Comparison of ENCODE assay signal across 8 cellular contexts in the genomic region with DNA sequence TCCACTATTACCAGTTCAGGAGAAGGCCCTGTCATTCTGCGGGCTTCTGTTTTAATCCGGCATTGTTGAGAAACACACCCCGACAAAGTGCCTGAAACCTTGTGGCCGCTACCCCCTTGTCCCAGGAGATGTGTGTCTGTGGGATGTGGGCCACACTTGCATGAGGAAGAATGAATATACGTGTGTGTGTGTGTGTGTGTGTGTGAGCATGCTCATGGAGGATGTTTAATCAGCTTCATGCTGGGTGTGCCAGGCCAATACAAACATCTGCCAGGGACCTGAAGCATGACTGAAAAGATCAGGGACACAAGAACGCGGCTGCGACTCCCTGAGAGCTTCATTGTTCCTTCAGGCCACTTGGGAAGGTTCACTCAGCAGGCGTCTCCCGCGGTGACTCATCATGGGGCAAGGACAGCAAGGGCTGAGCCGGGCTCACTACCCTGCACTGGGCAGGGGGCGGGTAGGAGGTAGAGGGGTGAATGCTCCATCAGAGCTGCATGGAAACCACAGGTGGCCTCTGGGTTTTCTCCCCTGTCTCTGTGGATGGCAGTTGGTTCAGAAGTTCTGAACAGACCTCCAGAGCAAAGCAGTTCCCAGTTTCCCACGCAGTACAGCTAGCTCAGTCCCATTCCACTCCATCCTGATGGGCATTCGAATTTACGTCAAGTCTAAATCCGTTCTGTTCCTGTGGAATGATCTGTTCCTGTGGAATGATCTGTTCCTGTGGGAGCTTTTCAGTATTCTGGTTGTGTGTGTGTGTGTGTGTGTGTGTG. TPM values are rescaled to one million over a fixed set of nuclear protein-coding genes. Genes with fewer than 3 reads are reported as not detected.
DNase-seq lines count a peak whose midpoint lies in the region; ATAC-seq, FAIRE-seq and TF ChIP-seq lines count a peak whose summit lies in the region.

No MANE protein-coding gene starts in this region.

- whole genome bisulfite sequencing in lung, 2 donors = 33 to 50% methylated on average over 17 of the region's 17 CpGs
- 84% methylated on average over 17 of the region's 17 CpGs for WGBS in thymus

- H3K4me1 ChIP-seq in lung (ENCODE audit: control insufficient read depth in 2 of 2, insufficient read depth in 2 of 2, low read length in 2 of 2) (peaks cover 41 to 54% of the 10 kb centered on the region in 2 donors), thymus (ENCODE audit: control insufficient read depth, insufficient read depth, low read length) (peaks cover 43% of the 10 kb centered on the region)

- peak; percentile 31 for FAIRE-seq in GM19239 (lab: Jason Lieb, UNC)

- no peaks in the 10 kb centered on the region for H3K9me3 ChIP-seq in lung (ENCODE audit: control insufficient read depth in 2 of 2, insufficient read depth in 1 of 2, low read length in 1 of 2)
- no peaks in the 10 kb centered on the region for H3K9me3 ChIP-seq in thymus (ENCODE audit: control insufficient read depth)

- in situ Hi-C loops in ACHN (cut with HindIII; ENCODE audit: low pct_ligation_motif_present, low pct_unique_long_range_greater_than_20kb, low sequenced_read_pairs) = loop anchor here (10.0 kb wide), 1 partner anchor 67 kb away; the partner anchor contains the start of gene NEAT1

- TF ChIP-seq CTCF in lung (IDR thresholded peaks at IDR 0.05; ENCODE audit: control extremely low read depth, extremely low read depth) = no peak

- DNase-seq in ACHN (peak; percentile 79), GM19239 (ENCODE audit: insufficient read length, low spot score) (no peak), NCI-H69 (lab: John Stamatoyannopoulos, UW) (peak; percentile 100), lung (ENCODE audit: low spot score) (peak; percentile 83)

- H3K36me3 ChIP-seq in lung (ENCODE audit: control insufficient read depth in 2 of 2, insufficient read depth in 2 of 2, low read length in 2 of 2) = no peaks in the 10 kb centered on the region
- H3K36me3 ChIP-seq in thymus (ENCODE audit: control insufficient read depth, insufficient read depth) = no peaks in the 10 kb centered on the region

- H3K4me3 ChIP-seq in lung (no peak overlapping the region), thymus (ENCODE audit: low read length) (no peak overlapping the region)

- ATAC-seq in lung (ENCODE audit: insufficient read depth, low FRiP score) (peak; percentile 50), GM18861 (IDR thresholded peaks at IDR 0.05; ENCODE audit: unreplicated experiment) (no peak), HG03460 (IDR thresholded peaks at IDR 0.05; ENCODE audit: unreplicated experiment) (no peak)

- H3K27ac ChIP-seq in cingulate gyrus (ENCODE audit: low read depth, low read length) = peak overlapping the region; percentile 100
- H3K27ac ChIP-seq in lung (ENCODE audit: low read depth in 1 of 2, low read length in 1 of 2) = peak overlapping the region; percentile 88 to 97
- H3K27ac ChIP-seq in thymus (ENCODE audit: low read depth) = peak overlapping the region; percentile 89

- H3K27me3 ChIP-seq in lung (ENCODE audit: control insufficient read depth, insufficient read depth) = no peaks in the 10 kb centered on the region
- H3K27me3 ChIP-seq in thymus (ENCODE audit: control insufficient read depth, insufficient read depth) = no peaks in the 10 kb centered on the region

RNA-seq across cellular contexts. Expression of gene MALAT1, which starts 7.0 kb away (rescaled TPM):
- total RNA-seq in lung = over 10,000 TPM; 10,633 to 48,332 TPM
- polyA plus RNA-seq in lung (1,000 to 10,000 TPM in 1 of 2 donors, 100 to 1,000 TPM in 1; 125 to 2,965 TPM), thymus (682 TPM)

RNA-seq across cellular contexts. Expression of gene SCYL1, which starts 33.1 kb away (rescaled TPM):
- 10 to 100 TPM; 54.3 to 93.8 TPM for total RNA-seq in lung
- polyA plus RNA-seq in lung (100 to 1,000 TPM in 1 of 2 donors, 10 to 100 TPM in 1; 79.1 to 107 TPM), thymus (68.1 TPM)
